Comparison of ENCODE assay signal across 19 cellular contexts in the genomic region with DNA sequence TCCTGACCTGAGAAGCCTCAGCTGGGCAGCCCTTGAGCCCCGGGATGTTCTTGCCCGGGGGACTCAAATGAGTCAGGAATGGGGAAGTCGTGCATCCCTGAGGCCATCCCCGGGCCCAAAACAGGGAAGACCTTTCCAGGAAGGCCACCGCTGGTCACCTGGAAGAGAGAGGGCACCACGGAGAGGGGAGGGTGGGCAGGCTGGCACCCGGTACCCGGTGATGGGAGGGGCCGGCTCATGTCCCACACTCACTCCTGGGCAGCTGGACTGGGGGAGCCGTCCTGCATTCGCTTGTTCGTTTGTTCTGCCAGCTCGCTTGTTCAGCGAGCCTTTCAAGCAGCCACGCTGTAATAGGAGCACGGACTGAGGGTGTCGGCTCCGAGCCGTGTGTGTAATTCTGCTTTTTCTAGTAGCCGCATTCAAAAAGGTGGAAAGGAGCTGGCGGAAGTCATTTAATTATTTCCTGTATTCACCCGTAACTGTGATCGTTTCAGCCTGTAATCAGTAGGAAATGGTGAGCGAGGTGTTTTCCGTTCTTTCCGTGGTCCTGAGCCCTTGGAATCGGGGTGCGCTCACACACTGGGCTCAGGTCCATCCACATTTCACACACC. TPM values are rescaled to one million over a fixed set of nuclear protein-coding genes. Genes with fewer than 3 reads are reported as not detected.
DNase-seq lines count a peak whose midpoint lies in the region; ATAC-seq lines count a peak whose summit lies in the region.
"Had no signal": no experiment of that assay in that cellular context is flagged by ENCODE, and none has a peak within 500 bp of the region (broad histone marks: within the 10 kb centered on the region; RNA-seq: fewer than 3 reads in every experiment).

No MANE protein-coding gene starts in this region.

- POLR2A ChIA-PET in T-cell (lab: Charles Lee), result no interaction called here

- H3K27me3 Mint-ChIP-seq in activated naive CD8-positive, alpha-beta T cell, result peaks cover 4% of the 10 kb centered on the region
- H3K27me3 Mint-ChIP-seq in activated naive CD8-positive, alpha-beta T cell treated with anti-CD3 and anti-CD28 coated beads, Interleukin-2, amount 50 U/mL, for 24 hours, result peaks cover 7% of the 10 kb centered on the region
- peaks cover 8 to 17% of the 10 kb centered on the region in 2 donors for H3K27me3 Mint-ChIP-seq in T-cell
- peaks cover 8% of the 10 kb centered on the region for H3K27me3 Mint-ChIP-seq in memory B cell

- no peaks in the 10 kb centered on the region for H3K36me3 ChIP-seq in HAP-1 (replicated peaks)
- H3K36me3 ChIP-seq: uterus had no signal

- no peak for ATAC-seq in activated naive CD8-positive, alpha-beta T cell treated with anti-CD3 and anti-CD28 coated beads, Interleukin-2, amount 50 U/mL, for 24 hours
- ATAC-seq in T-cell (replicated peaks in 1 of 4) (no peak), memory B cell (ENCODE audit: low read depth) (peak; percentile 80), HG03280 (IDR thresholded peaks at IDR 0.05; ENCODE audit: unreplicated experiment) (no peak), GM18502 (IDR thresholded peaks at IDR 0.05; ENCODE audit: poor library complexity, unreplicated experiment) (no peak), GM18498 (IDR thresholded peaks at IDR 0.05; ENCODE audit: unreplicated experiment) (no peak)
- ATAC-seq: activated T-cell treated with anti-CD3 and anti-CD28 coated beads, Interleukin-2, amount 50 U/mL, for 72 hours; effector memory CD8-positive, alpha-beta T cell; left lobe of liver had no signal

- H3K36me3 Mint-ChIP-seq in activated naive CD8-positive, alpha-beta T cell, result no peaks in the 10 kb centered on the region
- H3K36me3 Mint-ChIP-seq in activated naive CD8-positive, alpha-beta T cell treated with anti-CD3 and anti-CD28 coated beads, Interleukin-2, amount 50 U/mL, for 24 hours (ENCODE audit: low read depth), result no peaks in the 10 kb centered on the region
- H3K36me3 Mint-ChIP-seq in T-cell (no peaks in the 10 kb centered on the region), memory B cell (no peaks in the 10 kb centered on the region)

- no peak overlapping the region for H3K4me3 ChIP-seq in HAP-1
- H3K4me3 ChIP-seq: uterus had no signal

- CTCF ChIA-PET in T-cell (lab: Charles Lee), result interaction anchor here in 1 of 2 donors (1.0 kb wide), 1 partner anchor 119 kb away, joined by 3 read pairs; no protein-coding TSS in a partner anchor

- no peaks in the 10 kb centered on the region for H3K9me3 Mint-ChIP-seq in activated naive CD8-positive, alpha-beta T cell (ENCODE audit: low read depth)
- H3K9me3 Mint-ChIP-seq in activated naive CD8-positive, alpha-beta T cell treated with anti-CD3 and anti-CD28 coated beads, Interleukin-2, amount 50 U/mL, for 24 hours, result no peaks in the 10 kb centered on the region
- no peaks in the 10 kb centered on the region for H3K9me3 Mint-ChIP-seq in T-cell
- H3K9me3 Mint-ChIP-seq in memory B cell, result no peaks in the 10 kb centered on the region
- H3K9me3 Mint-ChIP-seq: activated CD4-positive, alpha-beta memory T cell treated with anti-CD3 and anti-CD28 coated beads, Interleukin-2, amount 10 ng/mL, durations not matched to agents 7 days and 5 days; activated T-cell treated with anti-CD3 and anti-CD28 coated beads, Interleukin-2, amount 50 U/mL, for 72 hours; effector memory CD8-positive, alpha-beta T cell had no signal

- H3K27me3 ChIP-seq in HAP-1 (ENCODE audit: low read depth), result no peaks in the 10 kb centered on the region

- peaks cover 4% of the 10 kb centered on the region for H3K4me1 Mint-ChIP-seq in activated naive CD8-positive, alpha-beta T cell (ENCODE audit: low read depth)
- H3K4me1 Mint-ChIP-seq in activated naive CD8-positive, alpha-beta T cell treated with anti-CD3 and anti-CD28 coated beads, Interleukin-2, amount 50 U/mL, for 24 hours, result peaks cover 4% of the 10 kb centered on the region
- H3K4me1 Mint-ChIP-seq in T-cell (peaks cover 5 to 7% (median 6%) of the 10 kb centered on the region in 3 donors), memory B cell (peaks cover 6% of the 10 kb centered on the region)

- peak overlapping the region; percentile 62 for H3K4me3 Mint-ChIP-seq in activated naive CD8-positive, alpha-beta T cell
- H3K4me3 Mint-ChIP-seq in activated naive CD8-positive, alpha-beta T cell treated with anti-CD3 and anti-CD28 coated beads, Interleukin-2, amount 50 U/mL, for 24 hours, result no peak overlapping the region
- H3K4me3 Mint-ChIP-seq in T-cell (peak overlapping the region; percentile 17 to 55 (median 49)), memory B cell (peak overlapping the region; percentile 79)
- H3K4me3 Mint-ChIP-seq: activated CD4-positive, alpha-beta memory T cell treated with anti-CD3 and anti-CD28 coated beads, Interleukin-2, amount 10 ng/mL, durations not matched to agents 7 days and 5 days; activated T-cell treated with anti-CD3 and anti-CD28 coated beads, Interleukin-2, amount 50 U/mL, for 72 hours; effector memory CD8-positive, alpha-beta T cell had no signal

- in situ Hi-C loops in HAP-1 (cut with MboI; ENCODE audit: low sequenced_read_pairs), result no loop called here

- H3K27ac Mint-ChIP-seq in activated naive CD8-positive, alpha-beta T cell, result peak overlapping the region; percentile 75
- H3K27ac Mint-ChIP-seq in activated naive CD8-positive, alpha-beta T cell treated with anti-CD3 and anti-CD28 coated beads, Interleukin-2, amount 50 U/mL, for 24 hours, result no peak overlapping the region
- no peak overlapping the region for H3K27ac Mint-ChIP-seq in T-cell
- H3K27ac Mint-ChIP-seq in memory B cell, result no peak overlapping the region
- H3K27ac Mint-ChIP-seq: activated CD4-positive, alpha-beta memory T cell treated with anti-CD3 and anti-CD28 coated beads, Interleukin-2, amount 10 ng/mL, durations not matched to agents 7 days and 5 days; activated T-cell treated with anti-CD3 and anti-CD28 coated beads, Interleukin-2, amount 50 U/mL, for 72 hours; effector memory CD8-positive, alpha-beta T cell had no signal

- no peaks in the 10 kb centered on the region for H3K4me1 ChIP-seq in HAP-1
- H3K4me1 ChIP-seq: uterus had no signal

- DNase-seq in activated naive CD8-positive, alpha-beta T cell treated with anti-CD3 and anti-CD28 coated beads, Interleukin-2, amount 50 U/mL, for 24 hours, result no peak
- DNase-seq in T-cell (no peak), memory B cell (ENCODE audit: low spot score in 2 of 2) (no peak), HAP-1 (ENCODE audit: low spot score in 2 of 2) (no peak)
- DNase-seq: activated CD4-positive, alpha-beta memory T cell treated with anti-CD3 and anti-CD28 coated beads, Interleukin-2, amount 10 ng/mL, durations not matched to agents 7 days and 5 days; activated T-cell treated with anti-CD3 and anti-CD28 coated beads, Interleukin-2, amount 50 U/mL, for 72 hours; COR-L47; effector memory CD8-positive, alpha-beta T cell; NCI-H2081 treated with DMSO at 0.1 percent for 48 hours; NCI-H526; stimulated activated naive CD4-positive, alpha-beta T cell treated with Interleukin-2 at 50 U/mL for 16 hours; uterus had no signal

- H3K9me3 ChIP-seq in HAP-1, result no peaks in the 10 kb centered on the region
- H3K9me3 ChIP-seq: uterus had no signal

RNA-seq across cellular contexts. Expression of gene CCDC27, which starts 48.4 kb away (rescaled TPM):
- total RNA-seq in T-cell, result not detected
- total RNA-seq: activated CD4-positive, alpha-beta memory T cell treated with anti-CD3 and anti-CD28 coated beads, Interleukin-2, amount 10 ng/mL, durations not matched to agents 7 days and 5 days; activated T-cell treated with anti-CD3 and anti-CD28 coated beads, Interleukin-2, amount 50 U/mL, for 72 hours; HT1080; left lobe of liver; posterior vena cava; uterus had no signal

RNA-seq across cellular contexts. Expression of gene TP73, which starts 51.6 kb away (rescaled TPM):
- total RNA-seq in T-cell, result under 1 TPM in 4 of 5 donors, not detected in 1; 0.12 to 0.21 (median 0.18) TPM
- total RNA-seq: HT1080, posterior vena cava had no signal

RNA-seq across cellular contexts. Expression of gene WRAP73, which starts 54.0 kb away (rescaled TPM):
- 10 to 100 TPM; 33.7 to 44.9 (median 39.8) TPM for total RNA-seq in T-cell
